13 cellular contexts compared by ENCODE assay signal in the genomic region with DNA sequence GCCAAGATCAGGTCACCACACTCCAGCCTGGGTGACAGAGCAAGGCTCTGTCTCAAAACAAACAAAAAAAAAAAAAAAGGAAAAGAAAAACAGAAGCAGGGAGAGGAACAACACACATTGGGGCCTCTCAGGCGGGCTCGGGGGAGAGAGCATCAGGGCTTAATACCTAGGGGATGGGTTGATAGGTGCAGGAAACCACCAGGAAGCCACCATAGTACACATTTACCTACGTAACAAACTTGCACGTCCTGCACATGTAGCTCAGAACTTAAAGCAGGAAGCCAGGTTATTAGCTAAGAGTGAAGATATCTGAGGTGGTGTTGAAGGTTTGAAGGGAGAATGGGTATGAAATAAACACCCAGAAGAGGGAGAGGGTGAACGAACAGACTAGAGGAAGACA.
DNase-seq lines count a peak whose midpoint lies in the region; ATAC-seq and TF ChIP-seq lines count a peak whose summit lies in the region.
"Had no signal": no experiment of that assay in that cellular context is flagged by ENCODE, and none has a peak within 500 bp of the region (broad histone marks: within the 10 kb centered on the region; RNA-seq: fewer than 3 reads in every experiment).

No MANE protein-coding gene starts in this region.

- H3K4ac ChIP-seq in IMR-90 (ENCODE audit: low read depth, low read length), result no peak overlapping the region

- H3K27ac ChIP-seq in CD8-positive, alpha-beta T cell (ENCODE audit: low read depth, low read length), result no peak overlapping the region
- H3K27ac ChIP-seq in IMR-90 (ENCODE audit: insufficient read depth, low read length), result no peak overlapping the region

- no peaks in the 10 kb centered on the region for H3K27me3 ChIP-seq in CD8-positive, alpha-beta T cell (ENCODE audit: insufficient read depth, low read length)
- no peaks in the 10 kb centered on the region for H3K27me3 ChIP-seq in IMR-90 (ENCODE audit: control insufficient read depth, insufficient read depth, low read length)

- no peaks in the 10 kb centered on the region for H4K20me1 ChIP-seq in IMR-90 (ENCODE audit: insufficient read depth, low read length)

- peaks cover 7% of the 10 kb centered on the region for H3K9me1 ChIP-seq in IMR-90 (ENCODE audit: insufficient read depth, low read length)

- H3K4me1 Mint-ChIP-seq in CD8-positive, alpha-beta T cell (ENCODE audit: low read depth), result peaks cover 5% of the 10 kb centered on the region
- peaks cover 5 to 11% of the 10 kb centered on the region in 2 donors for H3K4me1 Mint-ChIP-seq in effector memory CD8-positive, alpha-beta T cell (ENCODE audit: low read depth in 2 of 2)

- TF ChIP-seq POLR2A in IMR-90 (IDR thresholded peaks at IDR 0.05; ENCODE audit: low read depth, low read length), result no peak

- CTCF ChIA-PET in CD8-positive, alpha-beta T cell (lab: Charles Lee), result no interaction called here
- CTCF ChIA-PET in IMR-90 (lab: Yijun Ruan, JAX), result no interaction called here

- in situ Hi-C loops in IMR-90 (cut with MboI; ENCODE audit: low sequenced_read_pairs), result loop anchor here (5.0 kb wide), 1 partner anchor 116 kb away; no protein-coding TSS in a partner anchor
- in situ Hi-C loops in GM13977 (cut with MboI; ENCODE audit: low pct_unique_long_range_greater_than_20kb, low sequenced_read_pairs, unreplicated experiment), result loop anchor here (25.0 kb wide), 1 partner anchor 356 kb away; no protein-coding TSS in a partner anchor

- H4K5ac ChIP-seq in IMR-90 (ENCODE audit: low read depth, low read length), result no peak overlapping the region

- H2BK120ac ChIP-seq in IMR-90 (ENCODE audit: low read depth, low read length), result no peak overlapping the region

- no peak overlapping the region for H3K4me2 ChIP-seq in IMR-90 (ENCODE audit: low read depth, low read length)

- H3K4me3 ChIP-seq in CD8-positive, alpha-beta T cell (ENCODE audit: low read depth, low read length), result no peak overlapping the region
- H3K4me3 ChIP-seq in IMR-90 (ENCODE audit: insufficient read depth, low read depth, low read length), result no peak overlapping the region
- H3K4me3 ChIP-seq: HAP-1 had no signal

- no peak overlapping the region for H3K14ac ChIP-seq in IMR-90 (replicated peaks; ENCODE audit: low read depth, low read length)

- TF ChIP-seq CTCF in CD8-positive, alpha-beta T cell (IDR thresholded peaks at IDR 0.05), result no peak
- TF ChIP-seq CTCF in IMR-90 (conservative IDR thresholded peaks at IDR 0.05; ENCODE audit: low read depth, low read length) (no peak), GM13977 (IDR thresholded peaks at IDR 0.05; ENCODE audit: extremely low read depth, insufficient read depth, missing control alignments) (no peak)

- no peak overlapping the region for H3K23ac ChIP-seq in IMR-90 (ENCODE audit: low read depth, low read length)

- no peaks in the 10 kb centered on the region for H3K4me1 ChIP-seq in CD8-positive, alpha-beta T cell (ENCODE audit: insufficient read depth, low read length)
- peaks cover 7% of the 10 kb centered on the region for H3K4me1 ChIP-seq in IMR-90 (ENCODE audit: control insufficient read depth, insufficient read depth, low read length)
- H3K4me1 ChIP-seq: HAP-1 had no signal

- WGBS in IMR-90 (ENCODE audit: extremely low coverage in 2 of 2, insufficient read length in 1 of 2), 2 experiments, result 57% methylated on average over 1 of the region's 5 CpGs; no CpG with 5 or more reads in 1 of the 2 experiments

- TF ChIP-seq RAD21 in IMR-90 (IDR thresholded peaks at IDR 0.05; ENCODE audit: low read length), result no peak

- H3K9me3 Mint-ChIP-seq in CD8-positive, alpha-beta T cell, result no peaks in the 10 kb centered on the region
- H3K9me3 Mint-ChIP-seq in effector memory CD8-positive, alpha-beta T cell, result no peaks in the 10 kb centered on the region

- no peak overlapping the region for H3K27ac Mint-ChIP-seq in CD8-positive, alpha-beta T cell
- peak overlapping the region in 1 of 2 donors; percentile 79 for H3K27ac Mint-ChIP-seq in effector memory CD8-positive, alpha-beta T cell
- H3K27ac Mint-ChIP-seq: HFFc6 had no signal

- no peak overlapping the region for H3K9ac ChIP-seq in IMR-90 (ENCODE audit: low read depth, low read length)

- H3K9me3 ChIP-seq in CD8-positive, alpha-beta T cell (ENCODE audit: low read length), result no peaks in the 10 kb centered on the region
- H3K9me3 ChIP-seq in IMR-90 (ENCODE audit: control insufficient read depth, insufficient read depth, low read length), result no peaks in the 10 kb centered on the region
- H3K9me3 ChIP-seq: HAP-1 had no signal

- DNase-seq in CD8-positive, alpha-beta T cell, result peak in 1 of 7 experiments; percentile 23
- DNase-seq in IMR-90 (no peak), GM13977 (ENCODE audit: low spot score) (no peak), HK-2 (ENCODE audit: unreplicated experiment) (no peak)
- DNase-seq in effector memory CD8-positive, alpha-beta T cell, result peak in 1 of 3 experiments; percentile 7
- DNase-seq: C1 segment of cervical spinal cord; CD8-positive, alpha-beta memory T cell; DMS153; DND-41; GOT3; HFFc6 had no signal

- no peak overlapping the region for H4K8ac ChIP-seq in IMR-90 (ENCODE audit: low read depth in 2 of 2, low read length in 2 of 2)

- no peak overlapping the region for H2BK15ac ChIP-seq in IMR-90 (ENCODE audit: low read depth, low read length)

- no peak overlapping the region for H3K4me3 Mint-ChIP-seq in CD8-positive, alpha-beta T cell
- H3K4me3 Mint-ChIP-seq in effector memory CD8-positive, alpha-beta T cell, result no peak overlapping the region
- H3K4me3 Mint-ChIP-seq: HFFc6 had no signal

- H3K27me3 Mint-ChIP-seq in CD8-positive, alpha-beta T cell (ENCODE audit: low read depth), result peaks cover 6% of the 10 kb centered on the region
- H3K27me3 Mint-ChIP-seq in effector memory CD8-positive, alpha-beta T cell, result peaks cover 0 to 40% of the 10 kb centered on the region in 2 donors

- BruUV-seq in IMR-90 (replicated peaks; lab: Mats Ljungman, UMichigan), result no TSS peak

- no peak overlapping the region for H2AK9ac ChIP-seq in IMR-90 (replicated peaks; ENCODE audit: low read depth, low read length, poor library complexity)

- no peak overlapping the region for H2BK5ac ChIP-seq in IMR-90 (ENCODE audit: low read depth, low read length, poor library complexity, severe bottlenecking)

- H3K36me3 ChIP-seq in CD8-positive, alpha-beta T cell (ENCODE audit: insufficient read depth, low read length), result no peaks in the 10 kb centered on the region
- H3K36me3 ChIP-seq in IMR-90 (ENCODE audit: control insufficient read depth, insufficient read depth, low read length), result no peaks in the 10 kb centered on the region
- H3K36me3 ChIP-seq: HAP-1 had no signal

- no peak overlapping the region for H2AK5ac ChIP-seq in IMR-90 (ENCODE audit: low read depth, low read length)

- no peaks in the 10 kb centered on the region for H3K79me1 ChIP-seq in IMR-90 (ENCODE audit: low read depth in 1 of 2, low read length in 2 of 2)

- intact Hi-C loops in CD8-positive, alpha-beta T cell (cut with DNase I, micrococcal nuclease), result no loop called here
- intact Hi-C loops in IMR-90 (cut with micrococcal nuclease), result no loop called here

- H3K18ac ChIP-seq in IMR-90 (ENCODE audit: low read depth, low read length), result no peak overlapping the region

- H4K91ac ChIP-seq in IMR-90 (ENCODE audit: insufficient read depth, low read depth, low read length), result no peak overlapping the region

- H3K56ac ChIP-seq in IMR-90 (ENCODE audit: extremely low read depth, insufficient read depth, low read length), result no peak overlapping the region

- H2BK20ac ChIP-seq in IMR-90 (ENCODE audit: low read depth, low read length), result 0 out of 2 replicates have a peak overlapping the region, but pooled peaks have one; percentile 24

- dilution Hi-C loops in IMR-90 (cut with HindIII; ENCODE audit: low sequenced_read_pairs, unreplicated experiment), result loop anchor here (25.0 kb wide), 1 partner anchor 381 kb away; no protein-coding TSS in a partner anchor

- no peaks in the 10 kb centered on the region for H3K36me3 Mint-ChIP-seq in CD8-positive, alpha-beta T cell
- no peaks in the 10 kb centered on the region for H3K36me3 Mint-ChIP-seq in effector memory CD8-positive, alpha-beta T cell (ENCODE audit: insufficient read depth)

- no peak overlapping the region for H2AFZ ChIP-seq in IMR-90 (replicated peaks; ENCODE audit: low read length, poor library complexity)

- peak; percentile 44 for ATAC-seq in CD8-positive, alpha-beta T cell
- ATAC-seq in IMR-90 (ENCODE audit: low read depth) (no peak), GM18498 (IDR thresholded peaks at IDR 0.05; ENCODE audit: unreplicated experiment) (no peak)
- peak; percentile 72 for ATAC-seq in effector memory CD8-positive, alpha-beta T cell (replicated peaks)

- POLR2A ChIA-PET in CD8-positive, alpha-beta T cell (lab: Charles Lee), result no interaction called here
- POLR2A ChIA-PET in IMR-90 (lab: Charles Lee; ENCODE audit: unreplicated experiment), result no interaction called here

TF ChIP-seq in IMR-90, 13 proteins besides CTCF, POLR2A, EP300 and RAD21:
- no peak for TF ChIP-seq NFE2L2 (IDR thresholded peaks at IDR 0.05; ENCODE audit: low read depth, low read length)
- TF ChIP-seq SMC3 (IDR thresholded peaks at IDR 0.05; ENCODE audit: low read depth, low read length), result no peak

Comparison
In these comparisons a context has a peak if more than half of its experiments do, and no peak if none do; other contexts are left out.
1. ATAC-seq: peak in CD8-positive, alpha-beta T cell (single experiment) and effector memory CD8-positive, alpha-beta T cell (single experiment); none in IMR-90 (single experiment) and GM18498 (single experiment).